ENCODE assay signal across 16 cellular contexts in the genomic region with DNA sequence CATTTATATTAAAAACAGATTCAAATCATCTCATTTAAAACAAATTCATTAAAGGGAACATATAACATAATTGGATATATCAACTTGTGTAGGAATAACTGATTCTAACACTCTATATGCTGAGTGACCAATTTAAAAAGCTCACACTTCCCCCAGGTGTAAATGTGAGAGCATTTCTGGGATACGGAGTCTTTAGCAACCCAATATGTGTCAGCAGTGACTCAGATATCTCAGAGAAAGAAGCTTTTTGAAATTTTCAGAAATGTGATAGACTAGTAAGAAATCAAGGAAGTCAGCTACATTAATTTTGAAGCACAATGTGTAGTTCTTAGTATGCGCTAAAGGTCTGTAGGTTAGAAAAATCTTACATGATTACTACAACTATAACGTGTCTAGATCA.
"Had no signal": no experiment of that assay in that cellular context is flagged by ENCODE, and none has a peak within 500 bp of the region (broad histone marks: within the 10 kb centered on the region; RNA-seq: fewer than 3 reads in every experiment).

No MANE protein-coding gene starts in this region.

- H3K27ac Mint-ChIP-seq: activated CD4-positive, alpha-beta T cell treated with anti-CD3 and anti-CD28 coated beads, Interleukin-2, amount 10 ng/mL, durations not matched to agents 24 days and 14 days; activated CD8-positive, alpha-beta T cell treated with anti-CD3 and anti-CD28 coated beads, Interleukin-2, amount 10 ng/mL, durations not matched to agents 7 days and 5 days; activated naive CD8-positive, alpha-beta T cell treated with anti-CD3 and anti-CD28 coated beads for 36 hours; nephron had no signal

- H3K4me1 Mint-ChIP-seq: activated CD4-positive, alpha-beta T cell treated with anti-CD3 and anti-CD28 coated beads, Interleukin-2, amount 10 ng/mL, durations not matched to agents 24 days and 14 days; activated naive CD8-positive, alpha-beta T cell treated with anti-CD3 and anti-CD28 coated beads for 36 hours; nephron had no signal

- DNase-seq: activated CD4-positive, alpha-beta T cell treated with anti-CD3 and anti-CD28 coated beads, Interleukin-2, amount 10 ng/mL, durations not matched to agents 24 days and 14 days; activated CD4-positive, CD25-positive, alpha-beta regulatory T cell; activated CD8-positive, alpha-beta memory T cell treated with anti-CD3 and anti-CD28 coated beads, Interleukin-2, amount 50 U/mL, for 4 hours; activated CD8-positive, alpha-beta T cell treated with anti-CD3 and anti-CD28 coated beads, Interleukin-2, amount 10 ng/mL, durations not matched to agents 7 days and 5 days; activated naive CD8-positive, alpha-beta T cell treated with anti-CD3 and anti-CD28 coated beads for 36 hours; dermis blood vessel endothelial cell; erythroblast; hippocampal formation; kidney glomerular epithelial cell; occipital lobe; right cardiac atrium; stimulated activated CD4-positive, alpha-beta T cell treated with anti-CD3 and anti-CD28 coated beads, Interleukin-15, amount 100 ng/mL, for 24 hours; stimulated activated CD4-positive, alpha-beta T cell treated with anti-CD3 and anti-CD28 coated beads, Interleukin-4, amount 100 ng/mL, for 1 hour; stimulated activated naive CD4-positive, alpha-beta T cell; transverse colon had no signal

- H3K9me3 Mint-ChIP-seq: activated CD4-positive, alpha-beta T cell treated with anti-CD3 and anti-CD28 coated beads, Interleukin-2, amount 10 ng/mL, durations not matched to agents 24 days and 14 days had no signal

- H3K36me3 Mint-ChIP-seq: activated naive CD8-positive, alpha-beta T cell treated with anti-CD3 and anti-CD28 coated beads for 36 hours had no signal

- H3K4me3 Mint-ChIP-seq: activated CD4-positive, alpha-beta T cell treated with anti-CD3 and anti-CD28 coated beads, Interleukin-2, amount 10 ng/mL, durations not matched to agents 24 days and 14 days; activated CD8-positive, alpha-beta T cell treated with anti-CD3 and anti-CD28 coated beads, Interleukin-2, amount 10 ng/mL, durations not matched to agents 7 days and 5 days; activated naive CD8-positive, alpha-beta T cell treated with anti-CD3 and anti-CD28 coated beads for 36 hours; nephron had no signal

- ATAC-seq: activated CD8-positive, alpha-beta T cell treated with anti-CD3 and anti-CD28 coated beads, Interleukin-2, amount 10 ng/mL, durations not matched to agents 7 days and 5 days; right cardiac atrium had no signal
